Comparison of ENCODE assay signal across 10 cellular contexts in genomic region chr11:61946894-61947293, GRCh38. TPM values are rescaled to one million over a fixed set of nuclear protein-coding genes. Genes with fewer than 3 reads are reported as not detected.
"Had no signal": no experiment of that assay in that cellular context is flagged by ENCODE, and none has a peak within 500 bp of the region (broad histone marks: within the 10 kb centered on the region; RNA-seq: fewer than 3 reads in every experiment).

No MANE protein-coding gene starts in this region.

- H3K27ac Mint-ChIP-seq: activated CD8-positive, alpha-beta memory T cell treated with anti-CD3 and anti-CD28 coated beads, Interleukin-2, amount 10 ng/mL, durations not matched to agents 7 days and 5 days; activated naive CD4-positive, alpha-beta T cell treated with anti-CD3 and anti-CD28 coated beads, Interleukin-2, amount 10 ng/mL, durations not matched to agents 7 days and 5 days; activated T-helper 2 cell treated with anti-CD3 and anti-CD28 coated beads, Interferon-gamma antibody, Interleukin-2, Interleukin-4, amounts not matched to agents 10 μg/mL and 5 μg/mL and 100 μg/mL, durations not matched to agents 14 hours and 24 hours and 36 hours; T-cell had no signal

- H3K27me3 ChIP-seq: upper lobe of left lung had no signal

- H3K4me1 Mint-ChIP-seq: activated CD8-positive, alpha-beta memory T cell treated with anti-CD3 and anti-CD28 coated beads, Interleukin-2, amount 10 ng/mL, durations not matched to agents 7 days and 5 days; activated naive CD4-positive, alpha-beta T cell treated with anti-CD3 and anti-CD28 coated beads, Interleukin-2, amount 10 ng/mL, durations not matched to agents 7 days and 5 days; T-cell had no signal

- H3K36me3 Mint-ChIP-seq: activated CD8-positive, alpha-beta memory T cell treated with anti-CD3 and anti-CD28 coated beads, Interleukin-2, amount 10 ng/mL, durations not matched to agents 7 days and 5 days; activated naive CD4-positive, alpha-beta T cell treated with anti-CD3 and anti-CD28 coated beads, Interleukin-2, amount 10 ng/mL, durations not matched to agents 7 days and 5 days; naive thymus-derived CD4-positive, alpha-beta T cell; T-cell had no signal

- H3K4me3 ChIP-seq: lung, skin epidermis, upper lobe of left lung had no signal

- H3K9me3 Mint-ChIP-seq: activated naive CD4-positive, alpha-beta T cell treated with anti-CD3 and anti-CD28 coated beads, Interleukin-2, amount 10 ng/mL, durations not matched to agents 7 days and 5 days; activated T-helper 2 cell treated with anti-CD3 and anti-CD28 coated beads, Interferon-gamma antibody, Interleukin-2, Interleukin-4, amounts not matched to agents 10 μg/mL and 5 μg/mL and 100 μg/mL, durations not matched to agents 14 hours and 24 hours and 36 hours; naive thymus-derived CD4-positive, alpha-beta T cell; T-cell had no signal

- H3K9me3 ChIP-seq: upper lobe of left lung had no signal

- H3K36me3 ChIP-seq: upper lobe of left lung had no signal

- DNase-seq: cortex of kidney had no signal

- H3K4me3 Mint-ChIP-seq: activated CD8-positive, alpha-beta memory T cell treated with anti-CD3 and anti-CD28 coated beads, Interleukin-2, amount 10 ng/mL, durations not matched to agents 7 days and 5 days; activated naive CD4-positive, alpha-beta T cell treated with anti-CD3 and anti-CD28 coated beads, Interleukin-2, amount 10 ng/mL, durations not matched to agents 7 days and 5 days; naive thymus-derived CD4-positive, alpha-beta T cell; T-cell had no signal

- H3K27ac ChIP-seq: skin epidermis, upper lobe of left lung, VCaP had no signal

RNA-seq across cellular contexts. Expression of gene BEST1, which starts 3.3 kb away (rescaled TPM):
- total RNA-seq: activated CD8-positive, alpha-beta memory T cell treated with anti-CD3 and anti-CD28 coated beads, Interleukin-2, amount 10 ng/mL, durations not matched to agents 7 days and 5 days; activated T-helper 2 cell treated with anti-CD3 and anti-CD28 coated beads, Interferon-gamma antibody, Interleukin-2, Interleukin-4, amounts not matched to agents 10 μg/mL and 5 μg/mL and 100 μg/mL, durations not matched to agents 14 hours and 24 hours and 36 hours had no signal

RNA-seq across cellular contexts. Expression of gene RAB3IL1, which starts 29.5 kb away (rescaled TPM):
- total RNA-seq: activated CD8-positive, alpha-beta memory T cell treated with anti-CD3 and anti-CD28 coated beads, Interleukin-2, amount 10 ng/mL, durations not matched to agents 7 days and 5 days; activated T-helper 2 cell treated with anti-CD3 and anti-CD28 coated beads, Interferon-gamma antibody, Interleukin-2, Interleukin-4, amounts not matched to agents 10 μg/mL and 5 μg/mL and 100 μg/mL, durations not matched to agents 14 hours and 24 hours and 36 hours had no signal
- polyA plus RNA-seq: naive thymus-derived CD4-positive, alpha-beta T cell had no signal
